In the genomic region with DNA sequence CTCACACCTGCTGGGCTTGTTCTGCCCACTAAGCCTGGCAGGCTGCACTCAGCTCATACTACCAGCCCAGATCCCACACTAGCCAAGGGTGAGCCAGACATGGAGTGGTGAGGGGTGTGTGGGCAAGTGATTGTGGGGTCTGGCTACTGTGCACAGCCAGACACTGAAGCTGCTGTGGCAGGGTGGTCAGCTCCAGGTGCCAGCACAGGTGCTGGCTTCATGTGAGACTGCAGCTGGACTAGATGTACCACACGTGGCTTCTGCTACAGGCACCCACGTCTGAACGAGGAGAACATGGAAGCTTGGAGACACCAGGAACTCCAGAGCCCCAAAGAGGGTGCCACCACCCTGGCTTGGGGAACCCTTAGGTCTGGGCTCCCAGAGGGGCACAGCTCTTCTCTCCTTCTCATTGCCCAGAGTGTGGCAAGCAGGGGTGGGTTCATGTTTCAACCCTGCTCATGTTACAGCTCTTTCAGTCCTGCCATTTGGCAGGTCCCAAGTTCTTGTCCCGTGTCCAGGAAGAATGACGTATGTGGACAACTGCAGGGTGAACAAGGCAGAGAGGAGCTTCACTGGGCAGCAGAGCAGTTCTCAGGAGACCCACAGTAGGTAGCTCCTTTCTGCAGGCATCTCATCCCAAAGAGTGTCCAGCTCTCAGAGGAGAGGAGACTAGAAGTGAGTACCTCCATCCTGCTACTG, we compare ENCODE assay signal across 1 cellular context.
TF ChIP-seq lines count a peak whose summit lies in the region.

No MANE protein-coding gene starts in this region.

TF ChIP-seq in endothelial cell of umbilical vein, 7 proteins besides CTCF, POLR2A, EP300 and RAD21 (continued from another document):
- TF ChIP-seq MYC (IDR thresholded peaks at IDR 0.05; ENCODE audit: low read depth, low read length) (no peak), POLR2AphosphoS5 (IDR thresholded peaks at IDR 0.05; ENCODE audit: insufficient read depth, low read depth, low read length) (no peak)
